Comparison of ENCODE assay signal across 19 cellular contexts in the genomic region with DNA sequence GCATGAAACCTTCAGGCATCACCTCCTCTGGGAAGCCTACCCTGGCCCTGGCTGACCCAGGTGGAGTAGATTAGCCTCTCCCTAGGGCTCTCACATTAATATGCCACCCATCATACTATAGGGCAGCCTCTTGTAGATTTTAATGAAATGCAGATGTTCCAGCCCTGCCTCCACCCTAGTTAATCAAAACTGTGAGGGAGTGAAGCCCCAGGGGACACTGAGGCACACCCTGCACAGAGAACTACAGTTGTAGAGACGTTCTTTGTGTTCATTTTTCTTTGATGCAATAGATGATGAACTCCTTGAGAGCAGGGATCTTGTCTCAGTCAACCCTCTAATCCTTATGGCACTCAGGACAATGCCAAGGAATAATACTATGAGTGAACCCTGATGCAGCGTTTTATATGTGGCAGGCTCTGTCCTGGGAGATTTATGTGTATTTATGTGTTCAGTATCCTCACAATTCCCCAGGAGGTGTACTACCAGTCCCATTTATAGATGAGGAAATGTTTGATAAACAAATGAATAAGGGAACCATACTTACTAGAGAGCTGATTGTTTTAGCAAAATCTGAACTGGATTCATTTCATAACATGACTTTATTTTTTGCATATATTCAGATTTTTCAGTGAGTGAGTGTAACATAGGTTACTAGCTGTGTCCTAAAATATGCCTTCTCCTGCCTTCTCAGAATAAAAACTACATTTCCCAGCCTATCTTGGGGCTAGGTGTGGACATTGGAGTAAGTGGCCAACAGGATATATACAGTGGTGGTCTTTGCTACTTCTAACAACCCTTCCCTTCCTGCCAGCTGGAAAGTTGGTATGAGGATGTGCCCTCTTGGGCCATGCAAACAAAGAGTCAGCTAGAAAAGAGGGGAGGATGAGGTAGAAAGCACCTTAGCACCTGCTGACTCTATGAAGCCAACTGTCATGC. TPM values are rescaled to one million over a fixed set of nuclear protein-coding genes. Genes with fewer than 3 reads are reported as not detected.
"Had no signal": no experiment of that assay in that cellular context is flagged by ENCODE, and none has a peak within 500 bp of the region (broad histone marks: within the 10 kb centered on the region; RNA-seq: fewer than 3 reads in every experiment).

No MANE protein-coding gene starts in this region.

- H3K27ac ChIP-seq: brain microvascular endothelial cell, pancreas, thyroid gland had no signal

- DNase-seq: activated CD4-positive, alpha-beta T cell treated with anti-CD3 and anti-CD28 coated beads for 48 hours; activated CD8-positive, alpha-beta memory T cell treated with anti-CD3 and anti-CD28 coated beads, Interleukin-2, amount 50 U/mL, for 4 hours; activated CD8-positive, alpha-beta T cell treated with anti-CD3 and anti-CD28 coated beads, Interleukin-2, amount 10 ng/mL, durations not matched to agents 7 days and 5 days; activated naive CD8-positive, alpha-beta T cell treated with anti-CD3 and anti-CD28 coated beads for 36 hours; activated T-cell treated with anti-CD3 and anti-CD28 coated beads, Interleukin-2, amount 50 U/mL, for 48 hours; amygdala; brain microvascular endothelial cell; cerebellar nuclear complex; effector memory CD4-positive, alpha-beta T cell; midbrain; pancreas; T-helper 2 cell; thyroid gland had no signal

- H3K4me3 ChIP-seq: pancreas, thyroid gland had no signal

- H3K27me3 ChIP-seq: thyroid gland had no signal

- H3K36me3 ChIP-seq: brain microvascular endothelial cell, pancreas, thyroid gland had no signal

- H3K4me1 ChIP-seq: pancreas had no signal

- H3K9me3 ChIP-seq: pancreas, thyroid gland had no signal

- ATAC-seq: activated CD8-positive, alpha-beta T cell treated with anti-CD3 and anti-CD28 coated beads, Interleukin-2, amount 10 ng/mL, durations not matched to agents 7 days and 5 days; pancreas; stimulated activated effector memory CD8-positive, alpha-beta T cell treated with anti-CD3 and anti-CD28 coated beads, Interleukin-12 subunit alpha, Interleukin-12 subunit beta, amount 100 ng/mL, for 72 hours; WTC11 had no signal

RNA-seq across cellular contexts. Expression of gene PRELP, which starts 23.5 kb away (rescaled TPM):
- total RNA-seq: activated CD8-positive, alpha-beta T cell treated with anti-CD3 and anti-CD28 coated beads, Interleukin-2, amount 10 ng/mL, durations not matched to agents 7 days and 5 days; activated naive CD8-positive, alpha-beta T cell treated with anti-CD3 and anti-CD28 coated beads for 36 hours; lung microvascular endothelial cell had no signal

RNA-seq across cellular contexts. Expression of gene OPTC, which starts 41.8 kb away (rescaled TPM):
- total RNA-seq: activated CD8-positive, alpha-beta T cell treated with anti-CD3 and anti-CD28 coated beads, Interleukin-2, amount 10 ng/mL, durations not matched to agents 7 days and 5 days; activated naive CD8-positive, alpha-beta T cell treated with anti-CD3 and anti-CD28 coated beads for 36 hours; fibroblast of lung; lung microvascular endothelial cell; myocyte; neural crest cell; pancreas; thyroid gland had no signal
- polyA plus RNA-seq: fibroblast of lung, pancreas had no signal
